9 cellular contexts compared by ENCODE assay signal in the genomic region with DNA sequence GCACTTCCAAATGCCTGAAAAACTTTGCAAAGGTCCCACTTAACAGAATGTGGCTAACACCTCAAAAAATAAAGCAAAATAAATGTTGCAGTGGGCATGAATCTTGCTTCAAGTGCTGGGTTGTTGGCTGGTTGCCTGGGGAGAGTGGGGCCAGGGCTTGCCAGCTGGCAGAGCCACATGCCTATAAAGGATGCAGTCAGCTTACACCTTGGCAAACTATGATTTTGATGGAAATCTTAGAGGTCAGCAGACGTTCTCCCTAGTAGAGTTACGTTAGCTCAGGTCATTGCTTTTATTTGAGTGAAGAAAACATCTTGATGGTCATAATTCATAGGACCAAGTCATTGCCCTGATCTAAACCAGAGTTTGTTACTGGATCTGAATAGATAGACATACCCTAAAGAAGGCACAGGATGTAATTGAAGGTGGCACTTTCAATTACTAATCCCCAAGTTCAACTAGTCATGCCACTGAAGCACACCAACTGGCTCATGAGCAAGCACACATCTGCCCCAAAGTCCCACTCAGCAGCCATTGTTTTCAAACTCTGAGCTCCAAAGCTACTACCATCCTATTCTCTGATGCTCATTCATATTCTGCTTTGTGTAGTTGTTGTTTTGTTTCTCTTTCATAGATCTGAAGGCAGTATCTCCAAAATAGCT. TPM values are rescaled to one million over a fixed set of nuclear protein-coding genes. Genes with fewer than 3 reads are reported as not detected.
DNase-seq lines count a peak whose midpoint lies in the region; ATAC-seq and TF ChIP-seq lines count a peak whose summit lies in the region.
"Had no signal": no experiment of that assay in that cellular context is flagged by ENCODE, and none has a peak within 500 bp of the region (broad histone marks: within the 10 kb centered on the region; RNA-seq: fewer than 3 reads in every experiment).

No MANE protein-coding gene starts in this region.

- H3K4me1 Mint-ChIP-seq in activated T-helper 17 cell treated with anti-CD3 and anti-CD28 coated beads, Interleukin-2, amount 50 U/mL, for 72 hours: peaks cover 9% of the 10 kb centered on the region
- peaks cover 10% of the 10 kb centered on the region for H3K4me1 Mint-ChIP-seq in endodermal cell

- ATAC-seq in activated T-helper 17 cell treated with anti-CD3 and anti-CD28 coated beads, Interleukin-2, amount 50 U/mL, for 72 hours (replicated peaks): peak; percentile 74

- H3K4me2 ChIP-seq in osteoblast (ENCODE audit: insufficient read depth, low read length) (peak overlapping the region; percentile 20), Karpas-422 (ENCODE audit: low read depth, low read length, poor library complexity, severe bottlenecking) (no peak overlapping the region)

- no peaks in the 10 kb centered on the region for H3K27me3 Mint-ChIP-seq in activated T-helper 17 cell treated with anti-CD3 and anti-CD28 coated beads, Interleukin-2, amount 50 U/mL, for 72 hours
- peaks cover 17% of the 10 kb centered on the region for H3K27me3 Mint-ChIP-seq in endodermal cell (ENCODE audit: insufficient read depth)

- no peaks in the 10 kb centered on the region for H3K36me3 Mint-ChIP-seq in activated T-helper 17 cell treated with anti-CD3 and anti-CD28 coated beads, Interleukin-2, amount 50 U/mL, for 72 hours (ENCODE audit: low read depth)
- no peaks in the 10 kb centered on the region for H3K36me3 Mint-ChIP-seq in endodermal cell (ENCODE audit: low read depth)

- H3K79me2 ChIP-seq in osteoblast (ENCODE audit: insufficient read depth, low read length): no peaks in the 10 kb centered on the region
- no peaks in the 10 kb centered on the region for H3K79me2 ChIP-seq in Karpas-422 (ENCODE audit: low read length)

- no peaks in the 10 kb centered on the region for H4K20me1 ChIP-seq in osteoblast (ENCODE audit: insufficient read depth, low read length)
- H4K20me1 ChIP-seq in Karpas-422 (ENCODE audit: insufficient read depth, low read depth, low read length): no peaks in the 10 kb centered on the region

- DNase-seq in NCI-H510A treated with DMSO at 0.1 percent for 48 hours (lab: John Stamatoyannopoulos, UW) (peak; percentile 24), NCI-H510A (lab: John Stamatoyannopoulos, UW) (no peak), NCI-H2029 treated with DMSO at 0.1 percent for 48 hours (lab: John Stamatoyannopoulos, UW) (peak; percentile 91), osteoblast (ENCODE audit: insufficient read length, low spot score, missing footprints) (no peak), endodermal cell (no peak), Karpas-422 (no peak)
- DNase-seq in effector CD8-positive, alpha-beta T cell (lab: John Stamatoyannopoulos, UW): no peak
- DNase-seq: activated T-cell treated with anti-CD3 and anti-CD28 coated beads, Interleukin-2, amount 50 U/mL, for 48 hours had no signal

- H3K4me3 ChIP-seq in osteoblast (ENCODE audit: insufficient read depth, low read length): no peak overlapping the region
- H3K4me3 ChIP-seq in endodermal cell (ENCODE audit: low read length): no peak overlapping the region
- H3K4me3 ChIP-seq in Karpas-422 (ENCODE audit: low read length): no peak overlapping the region

- TF ChIP-seq CTCF in osteoblast (IDR thresholded peaks at IDR 0.05; ENCODE audit: extremely low read depth, low read depth, low read length) (no peak), endodermal cell (conservative IDR thresholded peaks at IDR 0.05) (no peak)

- H3K9me3 ChIP-seq in osteoblast (ENCODE audit: low read depth, low read length) (no peaks in the 10 kb centered on the region), endodermal cell (ENCODE audit: control insufficient read depth, low read length) (peaks cover 4% of the 10 kb centered on the region), Karpas-422 (ENCODE audit: low read length) (no peaks in the 10 kb centered on the region)

- no peaks in the 10 kb centered on the region for H3K9me2 ChIP-seq in Karpas-422 (replicated peaks; ENCODE audit: insufficient read depth, low read length)

- H3K4me3 Mint-ChIP-seq in activated T-helper 17 cell treated with anti-CD3 and anti-CD28 coated beads, Interleukin-2, amount 50 U/mL, for 72 hours: no peak overlapping the region
- no peak overlapping the region for H3K4me3 Mint-ChIP-seq in endodermal cell

- 88 to 95% methylated on average over 2 of the region's 2 CpGs for WGBS in endodermal cell (ENCODE audit: insufficient coverage in 1 of 2, insufficient read length in 1 of 2), 2 experiments

- H3K27me3 ChIP-seq in osteoblast (ENCODE audit: insufficient read depth, low read length) (no peaks in the 10 kb centered on the region), endodermal cell (ENCODE audit: control insufficient read depth, insufficient read depth, low read length, poor library complexity, severe bottlenecking) (peaks cover 24% of the 10 kb centered on the region), Karpas-422 (ENCODE audit: low read length) (no peaks in the 10 kb centered on the region)

- H2AFZ ChIP-seq in osteoblast (ENCODE audit: low read length) (peak overlapping the region; percentile 44), Karpas-422 (ENCODE audit: low read length) (no peak overlapping the region; the same call in 1 of the 2 replicates)

- H3K36me3 ChIP-seq in osteoblast (ENCODE audit: insufficient read depth, low read length): no peaks in the 10 kb centered on the region
- H3K36me3 ChIP-seq in endodermal cell (ENCODE audit: control insufficient read depth, insufficient read depth, low read length): no peaks in the 10 kb centered on the region
- H3K36me3 ChIP-seq in Karpas-422 (ENCODE audit: insufficient read depth, low read length): no peaks in the 10 kb centered on the region

- no peak overlapping the region for H3K27ac Mint-ChIP-seq in activated T-helper 17 cell treated with anti-CD3 and anti-CD28 coated beads, Interleukin-2, amount 50 U/mL, for 72 hours
- no peak overlapping the region for H3K27ac Mint-ChIP-seq in endodermal cell

- H3K9ac ChIP-seq in endodermal cell (ENCODE audit: extremely low read depth, low read length, poor library complexity, severe bottlenecking): no peak overlapping the region
- H3K9ac ChIP-seq in Karpas-422 (ENCODE audit: low read length): no peak overlapping the region

- H3K27ac ChIP-seq in osteoblast (ENCODE audit: low read depth, low read length): peak overlapping the region; percentile 43
- H3K27ac ChIP-seq in endodermal cell (ENCODE audit: low read depth, low read length): no peak overlapping the region
- H3K27ac ChIP-seq in Karpas-422 (ENCODE audit: low read length): no peak overlapping the region

- H3K4me1 ChIP-seq in osteoblast (ENCODE audit: insufficient read depth, low read length): peaks cover 26% of the 10 kb centered on the region
- H3K4me1 ChIP-seq in endodermal cell (ENCODE audit: control insufficient read depth, insufficient read depth, low read length): peaks cover 3% of the 10 kb centered on the region
- peaks cover 12% of the 10 kb centered on the region for H3K4me1 ChIP-seq in Karpas-422 (ENCODE audit: low read length)

- H3K9me3 Mint-ChIP-seq in activated T-helper 17 cell treated with anti-CD3 and anti-CD28 coated beads, Interleukin-2, amount 50 U/mL, for 72 hours: no peaks in the 10 kb centered on the region
- peaks cover 4% of the 10 kb centered on the region for H3K9me3 Mint-ChIP-seq in endodermal cell

RNA-seq across cellular contexts. Expression of a gene that starts 51.2 kb away (rescaled TPM):
- 1 to 10 TPM; 3.2 to 4.9 TPM for total RNA-seq in activated T-helper 17 cell treated with anti-CD3 and anti-CD28 coated beads, Interleukin-2, amount 50 U/mL, for 72 hours
- total RNA-seq in osteoblast: 10.0 and 10.5 TPM in 2 replicates
- total RNA-seq in endodermal cell: 10 to 100 TPM; 18.1 to 18.8 TPM
- polyA plus RNA-seq in endodermal cell (2013, experiment 1 of 2): 30.8 TPM
- polyA plus RNA-seq in endodermal cell (2013, experiment 2 of 2): 31.4 TPM
- total RNA-seq in Karpas-422 (2014; rRNA removed; shearing (Covaris generic); ENCODE audit: low replicate concordance): 1.7 and 4.2 TPM in 2 replicates

Comparison
In these comparisons a context has a peak if more than half of its experiments do, and no peak if none do; other contexts are left out.
1. DNase-seq: peak in NCI-H510A treated with DMSO at 0.1 percent for 48 hours (single experiment) and NCI-H2029 treated with DMSO at 0.1 percent for 48 hours (single experiment); none in NCI-H510A (single experiment), osteoblast (single experiment), endodermal cell (single experiment), effector CD8-positive, alpha-beta T cell (single experiment) and Karpas-422 (single experiment).